In the genomic region with DNA sequence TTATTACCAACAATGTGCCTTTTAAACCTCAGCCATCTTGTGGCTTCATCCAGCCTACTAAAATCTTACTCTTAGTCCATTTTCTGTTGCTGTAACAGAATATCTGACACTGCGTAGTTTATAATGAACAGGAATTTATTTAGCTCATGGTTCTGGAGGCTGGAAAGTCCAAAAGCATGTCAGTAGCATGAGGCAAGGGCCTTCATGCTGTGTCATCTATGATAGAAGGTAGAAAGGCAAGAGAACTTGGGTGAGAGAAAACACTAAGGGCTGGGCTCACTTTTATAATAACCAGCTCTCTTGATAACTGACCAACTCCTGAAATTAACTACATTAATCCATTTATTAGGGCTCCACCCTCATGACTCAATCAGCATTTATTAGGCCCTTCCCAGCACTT, we compare ENCODE assay signal across 1 cellular context.
TF ChIP-seq lines count a peak whose summit lies in the region.

No MANE protein-coding gene starts in this region.

TF ChIP-seq in HEK293, 187 proteins besides CTCF, POLR2A, EP300 and RAD21:
- TF ChIP-seq SETDB1 (IDR thresholded peaks at IDR 0.05; ENCODE audit: insufficient read length, low read length) (peak; percentile 78), ZNF521 (tag by site-specific recombination; IDR thresholded peaks at IDR 0.05) (no peak)
